ENCODE assay signal across 7 cellular contexts in the genomic region with DNA sequence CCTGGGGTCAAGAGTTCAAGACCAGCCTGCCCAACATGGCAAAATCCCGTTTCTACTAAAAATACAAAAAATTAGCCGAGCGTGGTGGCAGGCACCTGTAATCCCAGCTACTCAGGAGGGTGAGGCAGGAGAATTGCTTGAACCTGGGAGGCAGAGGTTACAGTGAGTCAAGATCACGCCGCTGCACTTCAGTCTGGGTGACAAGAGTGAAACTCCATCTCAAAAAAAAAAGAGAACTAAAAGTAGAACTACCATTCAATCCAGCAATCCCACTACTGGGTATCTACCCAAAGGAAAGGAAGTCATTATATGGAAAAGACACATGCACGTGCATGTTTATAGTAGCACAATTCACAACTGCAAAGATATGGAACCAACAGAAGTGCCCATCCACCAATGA. TPM values are rescaled to one million over a fixed set of nuclear protein-coding genes. Genes with fewer than 3 reads are reported as not detected.
"Had no signal": no experiment of that assay in that cellular context is flagged by ENCODE, and none has a peak within 500 bp of the region (broad histone marks: within the 10 kb centered on the region; RNA-seq: fewer than 3 reads in every experiment).

No MANE protein-coding gene starts in this region.

RNA-seq across cellular contexts. Expression of a gene that starts 7.2 kb away (rescaled TPM):
- total RNA-seq: PC-9; RPMI7951; SJCRH30; SK-MEL-5; T-helper 1 cell treated with Interleukin-12 subunit alpha and Interleukin-12 subunit beta and Interleukin-4 antibody, amounts not matched to agents 30 ng/mL and 1 ng/mL, for 36 hours had no signal

RNA-seq across cellular contexts. Expression of a gene that starts 31.0 kb away (rescaled TPM):
- total RNA-seq: OCI-LY7, PC-9, RPMI7951, SJCRH30, SK-MEL-5 had no signal

RNA-seq across cellular contexts. Expression of a gene that starts 41.2 kb away (rescaled TPM):
- total RNA-seq: M059J, PC-9, RPMI7951, SJCRH30, SK-MEL-5 had no signal
